Comparison of ENCODE assay signal across 8 cellular contexts in the genomic region with DNA sequence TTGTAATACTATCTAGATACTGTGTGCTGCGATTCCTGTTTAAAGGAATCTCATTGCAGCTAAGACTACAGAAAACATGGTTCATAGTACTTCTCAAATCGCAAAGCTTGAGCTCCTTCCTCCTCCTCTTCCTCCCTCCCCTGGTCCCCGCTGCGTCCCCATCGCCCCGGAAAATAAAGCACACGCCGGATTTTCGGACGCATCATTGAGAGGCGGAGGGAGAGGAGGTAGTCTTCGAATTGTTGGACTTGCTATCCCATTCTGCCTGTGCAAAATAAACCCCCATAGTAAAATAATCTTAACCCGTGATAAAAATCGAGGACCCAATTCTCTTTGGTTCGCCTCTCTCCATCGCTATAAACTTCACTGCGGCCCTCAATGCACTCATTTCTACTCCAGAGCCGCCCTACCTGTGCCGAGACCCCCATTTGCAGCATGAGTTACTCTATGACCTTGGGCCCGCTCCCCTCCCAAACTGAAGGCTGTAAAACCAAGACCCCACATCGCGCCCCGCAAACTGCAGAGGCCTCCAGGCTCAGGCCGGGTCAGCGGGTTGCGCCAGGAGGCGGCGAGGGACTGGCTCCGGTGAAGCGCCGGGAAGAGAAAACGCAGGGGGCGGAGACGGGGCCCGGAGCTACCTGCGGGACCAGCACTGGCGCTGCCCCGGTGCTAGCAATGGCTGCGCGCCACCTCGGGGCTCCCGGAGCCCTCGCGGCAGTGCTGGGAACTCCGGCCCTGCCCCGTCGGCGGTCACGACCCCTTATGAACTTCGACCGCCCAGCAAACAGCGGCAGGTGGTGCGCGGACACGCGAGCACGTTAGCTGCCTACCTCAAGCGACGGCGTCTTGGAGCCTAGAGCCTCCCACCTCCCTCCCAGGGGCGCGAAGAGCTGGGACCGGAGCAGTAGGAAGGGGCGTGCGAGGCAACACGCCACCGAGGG. TPM values are rescaled to one million over a fixed set of nuclear protein-coding genes. Genes with fewer than 3 reads are reported as not detected.
DNase-seq lines count a peak whose midpoint lies in the region; ATAC-seq and TF ChIP-seq lines count a peak whose summit lies in the region.

No MANE protein-coding gene starts in this region.

- H3F3A ChIP-seq in GM23248 (ENCODE audit: insufficient read depth) = no peaks in the 10 kb centered on the region

- in situ Hi-C loops in GM23248 (cut with MboI) (no loop called here), transverse colon (cut with MboI; ENCODE audit: low pct_ligation_motif_present in 1 of 4, low pct_unique_long_range_greater_than_20kb in 1 of 4, low sequenced_read_pairs in 3 of 4) (loop anchor here in 2 of 4 donors (25.0 kb wide), 1 partner anchor 112 kb away; a partner anchor contains a TSS)

- peak overlapping the region; percentile 89 for H3K4me3 ChIP-seq in GM23248
- no peak overlapping the region for H3K4me3 ChIP-seq in KMS-11 (IDR thresholded peaks at IDR 0.05; ENCODE audit: insufficient read depth, low read depth, low read length)
- H3K4me3 ChIP-seq in WI38 (ENCODE audit: low read depth, low read length) = peak overlapping the region; percentile 97
- peak overlapping the region; percentile 94 for H3K4me3 ChIP-seq in epithelial cell of esophagus (ENCODE audit: low read length)
- peak overlapping the region; percentile 84 for H3K4me3 ChIP-seq in mucosa of descending colon
- peak overlapping the region; percentile 64 to 83 (median 77) for H3K4me3 ChIP-seq in transverse colon

- peak overlapping the region; percentile 92 for H3K27ac ChIP-seq in GM23248
- peak overlapping the region; percentile 86 for H3K27ac ChIP-seq in KMS-11
- H3K27ac ChIP-seq in transverse colon = peak overlapping the region; percentile 92 to 99 (median 98)

- no peaks in the 10 kb centered on the region for H3K9me3 Mint-ChIP-seq in activated T-cell treated with anti-CD3 and anti-CD28 coated beads, Interleukin-2, amount 50 U/mL, for 24 hours

- TF ChIP-seq EP300 in transverse colon (IDR thresholded peaks at IDR 0.05; ENCODE audit: low read depth) = no peak

- H3K36me3 ChIP-seq in GM23248 (ENCODE audit: low read depth) (no peaks in the 10 kb centered on the region), KMS-11 (ENCODE audit: insufficient read depth) (no peaks in the 10 kb centered on the region), mucosa of descending colon (ENCODE audit: low read depth) (no peaks in the 10 kb centered on the region), transverse colon (no peaks in the 10 kb centered on the region)

- peak overlapping the region; percentile 79 for H3K4me2 ChIP-seq in GM23248 (ENCODE audit: unreplicated experiment)
- peak overlapping the region; percentile 67 for H3K4me2 ChIP-seq in KMS-11

- TF ChIP-seq POLR2A in transverse colon (IDR thresholded peaks at IDR 0.05) = no peak

- DNase-seq in activated T-cell treated with anti-CD3 and anti-CD28 coated beads, Interleukin-2, amount 50 U/mL, for 24 hours = no peak
- DNase-seq in activated T-cell treated with anti-CD3 and anti-CD28 coated beads for 4 hours (no peak), GM23248 (peak; percentile 71), epithelial cell of esophagus (ENCODE audit: low read depth) (peak; percentile 70), mucosa of descending colon (peak; percentile 72 to 88 (median 85)), transverse colon (peak; percentile 73)

- TF ChIP-seq CTCF in KMS-11 (conservative IDR thresholded peaks at IDR 0.05; ENCODE audit: low read depth, low read length) (no peak), WI38 (IDR thresholded peaks at IDR 0.05; ENCODE audit: low read depth, low read length) (no peak), epithelial cell of esophagus (IDR thresholded peaks at IDR 0.05; ENCODE audit: insufficient read depth, low read depth, low read length, missing control alignments) (no peak), mucosa of descending colon (IDR thresholded peaks at IDR 0.05) (no peak), transverse colon (IDR thresholded peaks at IDR 0.05) (peak in 2 of 5 experiments; percentile 11 to 32)

- peak overlapping the region; percentile 96 for H3K9ac ChIP-seq in GM23248
- H3K9ac ChIP-seq in KMS-11 = peak overlapping the region; percentile 81

- peaks cover 23% of the 10 kb centered on the region for H3K36me3 Mint-ChIP-seq in activated T-cell treated with anti-CD3 and anti-CD28 coated beads, Interleukin-2, amount 50 U/mL, for 24 hours (ENCODE audit: low read depth)

- no peaks in the 10 kb centered on the region for H3K9me2 ChIP-seq in GM23248 (ENCODE audit: insufficient read depth)

- H3K4me1 ChIP-seq in GM23248 (ENCODE audit: insufficient read depth) (0 out of 2 replicates have a peak, but pooled peaks cover 6% of the 10 kb centered on the region), KMS-11 (ENCODE audit: low read depth, poor library complexity, severe bottlenecking) (peaks cover 39% of the 10 kb centered on the region), mucosa of descending colon (ENCODE audit: low read depth) (peaks cover 18% of the 10 kb centered on the region), transverse colon (peaks cover 3 to 33% (median 7%) of the 10 kb centered on the region in 4 donors)

- peak overlapping the region; percentile 95 for H2AFZ ChIP-seq in GM23248
- H2AFZ ChIP-seq in KMS-11 (ENCODE audit: low read depth) = peak overlapping the region; percentile 100

- intact Hi-C loops in mucosa of descending colon (cut with DNase I, micrococcal nuclease) (no loop called here), transverse colon (cut with DNase I; ENCODE audit: low total_unique reads) (no loop called here)

- peak; percentile 74 for ATAC-seq in mucosa of descending colon

- 3% methylated on average over 60 to 61 of the region's 67 CpGs for WGBS in GM23248 (ENCODE audit: low coverage in 1 of 2, low lambda C conversion rate in 2 of 2, missing lambda C conversion rate in 2 of 2), 2 experiments
- 0 to 1% methylated on average over 2 to 44 of the region's 67 CpGs for WGBS in transverse colon (ENCODE audit: low coverage in 1 of 2), 2 donors

- peaks cover 33% of the 10 kb centered on the region for H3K4me1 Mint-ChIP-seq in activated T-cell treated with anti-CD3 and anti-CD28 coated beads, Interleukin-2, amount 50 U/mL, for 24 hours (ENCODE audit: low read depth)

- H4K20me1 ChIP-seq in GM23248 (ENCODE audit: insufficient read depth) (no peaks in the 10 kb centered on the region), KMS-11 (ENCODE audit: insufficient read depth) (no peaks in the 10 kb centered on the region)

- H3K27me3 Mint-ChIP-seq in activated T-cell treated with anti-CD3 and anti-CD28 coated beads, Interleukin-2, amount 50 U/mL, for 24 hours = no peaks in the 10 kb centered on the region

- H3K9me3 ChIP-seq in GM23248 (ENCODE audit: low read depth) (no peaks in the 10 kb centered on the region), mucosa of descending colon (no peaks in the 10 kb centered on the region), transverse colon (no peaks in the 10 kb centered on the region)

- H3K4me3 Mint-ChIP-seq in activated T-cell treated with anti-CD3 and anti-CD28 coated beads, Interleukin-2, amount 50 U/mL, for 24 hours = peak overlapping the region; percentile 95

- H3K27ac Mint-ChIP-seq in activated T-cell treated with anti-CD3 and anti-CD28 coated beads, Interleukin-2, amount 50 U/mL, for 24 hours = peak overlapping the region; percentile 98

- no peaks in the 10 kb centered on the region for H3K27me3 ChIP-seq in GM23248 (replicated peaks; ENCODE audit: insufficient read depth)
- no peaks in the 10 kb centered on the region for H3K27me3 ChIP-seq in KMS-11 (ENCODE audit: insufficient read depth, low read depth)
- H3K27me3 ChIP-seq in transverse colon = no peaks in the 10 kb centered on the region

- H3K79me2 ChIP-seq in GM23248 (ENCODE audit: insufficient read depth) (peaks cover 55% of the 10 kb centered on the region), KMS-11 (ENCODE audit: insufficient read depth, low read depth) (peaks cover 47% of the 10 kb centered on the region)

RNA-seq across cellular contexts. Expression of a gene that starts 0.6 kb away (rescaled TPM):
- total RNA-seq in GM23248 (2014; rRNA removed; shearing (Covaris generic)) = 8.5 and 9.5 TPM in 2 replicates
- polyA plus RNA-seq in GM23248 (2016; fragmentation: Nextera tagmentation; extraction: Ambion mirVana) = 5.6 and 5.7 TPM in 2 replicates
- total RNA-seq in mucosa of descending colon (10 to 100 TPM; 14.8 to 18.0 (median 15.8) TPM), transverse colon (10 to 100 TPM in 3 of 4 donors, 1 to 10 TPM in 1; 7.1 to 39.0 (median 18.6) TPM)

RNA-seq across cellular contexts. Expression of a gene that starts 12.3 kb away (rescaled TPM):
- 8.9 and 16.2 TPM in 2 replicates for total RNA-seq in GM23248 (2014; rRNA removed; shearing (Covaris generic))
- 159 and 162 TPM in 2 replicates for polyA plus RNA-seq in GM23248 (2016; fragmentation: Nextera tagmentation; extraction: Ambion mirVana)
- total RNA-seq in mucosa of descending colon (10 to 100 TPM; 29.5 to 42.2 (median 32.2) TPM), transverse colon (10 to 100 TPM in 2 of 4 donors, 1 to 10 TPM in 2; 1.4 to 11.3 (median 7.6) TPM)

Comparison
In these comparisons a context has a peak if more than half of its experiments do, and no peak if none do; other contexts are left out.
1. DNase-seq: peak in GM23248 (single experiment), epithelial cell of esophagus (single experiment), mucosa of descending colon (3 of 3) and transverse colon (single experiment); none in activated T-cell treated with anti-CD3 and anti-CD28 coated beads, Interleukin-2, amount 50 U/mL, for 24 hours (single experiment) and activated T-cell treated with anti-CD3 and anti-CD28 coated beads for 4 hours (single experiment).
2. Peak in every context shown above with its lines, with median percentiles within 50 percentile points of each other: H3K27ac ChIP-seq.